ENCODE assay signal across 8 cellular contexts in genomic region chr9:83537331-83538171, GRCh38. TPM values are rescaled to one million over a fixed set of nuclear protein-coding genes. Genes with fewer than 3 reads are reported as not detected.
DNase-seq lines count a peak whose midpoint lies in the region; ATAC-seq, FAIRE-seq and TF ChIP-seq lines count a peak whose summit lies in the region.

No MANE protein-coding gene starts in this region.

- no peak for TF ChIP-seq POLR2A in HCT116 (IDR thresholded peaks at IDR 0.05; ENCODE audit: borderline replicate concordance, extremely low read depth, insufficient read depth, insufficient read length)

- no peaks in the 10 kb centered on the region for H4K20me1 ChIP-seq in HCT116 (ENCODE audit: insufficient read depth)

- peaks cover 7% of the 10 kb centered on the region for H3K4me1 Mint-ChIP-seq in stimulated activated effector memory CD8-positive, alpha-beta T cell treated with anti-CD3 and anti-CD28 coated beads, Interleukin-12 subunit alpha, Interleukin-12 subunit beta, amount 100 ng/mL, for 72 hours
- peaks cover 2% of the 10 kb centered on the region for H3K4me1 Mint-ChIP-seq in activated CD8-positive, alpha-beta memory T cell treated with anti-CD3 and anti-CD28 coated beads, Interleukin-2, amount 10 ng/mL, durations not matched to agents 7 days and 5 days
- H3K4me1 Mint-ChIP-seq in T-helper 2 cell treated with Interferon-gamma antibody and Interleukin-4, amounts not matched to agents 5 μg/mL and 100 μg/mL, for 36 hours (ENCODE audit: low read depth), result no peaks in the 10 kb centered on the region

- H3K9me3 ChIP-seq in HCT116 (ENCODE audit: control insufficient read depth in 1 of 2, insufficient read depth in 1 of 2, low read depth in 1 of 2, low read length in 2 of 2) (no peaks in the 10 kb centered on the region), kidney (ENCODE audit: control insufficient read depth in 1 of 2, low read length in 2 of 2) (no peaks in the 10 kb centered on the region)

- H3K9me2 ChIP-seq in HCT116 (ENCODE audit: insufficient read depth), result no peaks in the 10 kb centered on the region

- H3K4me3 ChIP-seq in HCT116 (replicated peaks in 1 of 2; ENCODE audit: low read depth in 1 of 2, low read length in 2 of 2), result peak overlapping the region; percentile 36 to 57; a peak in 3 of 4 replicates
- peak overlapping the region; percentile 52 for H3K4me3 ChIP-seq in astrocyte of the spinal cord (ENCODE audit: low read depth, low read length)
- H3K4me3 ChIP-seq in kidney (ENCODE audit: low read length in 2 of 2), result peak overlapping the region; percentile 60 to 76

- no peak for FAIRE-seq in kidney (lab: Jason Lieb, UNC)

- no peaks in the 10 kb centered on the region for H3K36me3 Mint-ChIP-seq in stimulated activated effector memory CD8-positive, alpha-beta T cell treated with anti-CD3 and anti-CD28 coated beads, Interleukin-12 subunit alpha, Interleukin-12 subunit beta, amount 100 ng/mL, for 72 hours
- H3K36me3 Mint-ChIP-seq in activated CD8-positive, alpha-beta memory T cell treated with anti-CD3 and anti-CD28 coated beads, Interleukin-2, amount 10 ng/mL, durations not matched to agents 7 days and 5 days, result no peaks in the 10 kb centered on the region
- no peaks in the 10 kb centered on the region for H3K36me3 Mint-ChIP-seq in T-helper 2 cell treated with Interferon-gamma antibody and Interleukin-4, amounts not matched to agents 5 μg/mL and 100 μg/mL, for 36 hours (ENCODE audit: low read depth)

- RAD21 ChIA-PET in HCT116 (lab: Charles Lee; ENCODE audit: low non-redundant PET in 1 of 2, low total read pairs in 2 of 2, uncharacterized antibody in 2 of 2, unreplicated experiment in 2 of 2), result interaction anchor here in 1 of 2 experiments (0.8 kb wide), 1 partner anchor 203 kb away, joined by 3 read pairs; no protein-coding TSS in a partner anchor

- no peak overlapping the region for H3K9ac ChIP-seq in HCT116 (ENCODE audit: low read length)
- H3K9ac ChIP-seq in kidney (ENCODE audit: low read length in 2 of 2), result peak overlapping the region; percentile 42 to 55

- peaks cover 5 to 13% of the 10 kb centered on the region in 2 experiments; a peak in 2 of 4 replicates for H3K4me1 ChIP-seq in HCT116 (ENCODE audit: control insufficient read depth in 1 of 2, insufficient read depth in 2 of 2, low read length in 2 of 2)
- peaks cover 4 to 5% of the 10 kb centered on the region in 2 donors for H3K4me1 ChIP-seq in kidney (ENCODE audit: control insufficient read depth in 1 of 2, insufficient read depth in 1 of 2, low read depth in 1 of 2, low read length in 2 of 2)

- peaks cover 54% of the 10 kb centered on the region for H3K27me3 Mint-ChIP-seq in activated CD8-positive, alpha-beta memory T cell treated with anti-CD3 and anti-CD28 coated beads, Interleukin-2, amount 10 ng/mL, durations not matched to agents 7 days and 5 days
- H3K27me3 Mint-ChIP-seq in T-helper 2 cell treated with Interferon-gamma antibody and Interleukin-4, amounts not matched to agents 5 μg/mL and 100 μg/mL, for 36 hours (ENCODE audit: low read depth), result peaks cover 56% of the 10 kb centered on the region

- H3K36me3 ChIP-seq in HCT116 (ENCODE audit: control insufficient read depth in 1 of 2, insufficient read depth in 2 of 2, low read length in 2 of 2) (no peaks in the 10 kb centered on the region), kidney (ENCODE audit: control insufficient read depth in 1 of 2, insufficient read depth in 2 of 2, low read length in 2 of 2) (no peaks in the 10 kb centered on the region)

- H3K27ac Mint-ChIP-seq in stimulated activated effector memory CD8-positive, alpha-beta T cell treated with anti-CD3 and anti-CD28 coated beads, Interleukin-12 subunit alpha, Interleukin-12 subunit beta, amount 100 ng/mL, for 72 hours, result no peak overlapping the region
- H3K27ac Mint-ChIP-seq in activated CD8-positive, alpha-beta memory T cell treated with anti-CD3 and anti-CD28 coated beads, Interleukin-2, amount 10 ng/mL, durations not matched to agents 7 days and 5 days, result no peak overlapping the region
- no peak overlapping the region for H3K27ac Mint-ChIP-seq in T-helper 2 cell treated with Interferon-gamma antibody and Interleukin-4, amounts not matched to agents 5 μg/mL and 100 μg/mL, for 36 hours

- no TSS peak for BruUV-seq in HCT116 (replicated peaks; lab: Mats Ljungman, UMichigan)

- H2AFZ ChIP-seq in HCT116 (ENCODE audit: low read depth, low read length, poor library complexity, severe bottlenecking), result no peak overlapping the region

- H3K4me2 ChIP-seq in HCT116 (ENCODE audit: low read length), result peak overlapping the region; percentile 76

- no peak for DNase-seq in HCT116 (ENCODE audit: low read depth, low spot score)
- DNase-seq in astrocyte of the spinal cord (ENCODE audit: low read depth, low spot score), result peak; percentile 47
- peak; percentile 64 for DNase-seq in kidney
- DNase-seq in stimulated activated effector memory CD8-positive, alpha-beta T cell treated with anti-CD3 and anti-CD28 coated beads, Interleukin-12 subunit alpha, Interleukin-12 subunit beta, amount 100 ng/mL, for 72 hours (ENCODE audit: low spot score in 2 of 2), result no peak
- no peak for DNase-seq in activated CD8-positive, alpha-beta memory T cell treated with anti-CD3 and anti-CD28 coated beads, Interleukin-2, amount 10 ng/mL, durations not matched to agents 7 days and 5 days
- no peak for DNase-seq in T-helper 2 cell treated with Interferon-gamma antibody and Interleukin-4, amounts not matched to agents 5 μg/mL and 100 μg/mL, for 36 hours (ENCODE audit: low spot score)
- DNase-seq in epidermal melanocyte (ENCODE audit: insufficient read length, low spot score), result no peak

- CTCF ChIA-PET in HCT116 (lab: Charles Lee), result interaction anchor here (2.4 kb wide), 1 partner anchor 203 kb away, joined by 16 read pairs; no protein-coding TSS in a partner anchor
- CTCF ChIA-PET in activated CD8-positive, alpha-beta memory T cell treated with anti-CD3 and anti-CD28 coated beads, Interleukin-2, amount 10 ng/mL, durations not matched to agents 7 days and 5 days (lab: Charles Lee), result interaction anchor here (0.9 kb wide), 1 partner anchor 21 kb away, joined by 5 read pairs; no protein-coding TSS in a partner anchor

- no peak overlapping the region for H3K4me3 Mint-ChIP-seq in stimulated activated effector memory CD8-positive, alpha-beta T cell treated with anti-CD3 and anti-CD28 coated beads, Interleukin-12 subunit alpha, Interleukin-12 subunit beta, amount 100 ng/mL, for 72 hours
- no peak overlapping the region for H3K4me3 Mint-ChIP-seq in activated CD8-positive, alpha-beta memory T cell treated with anti-CD3 and anti-CD28 coated beads, Interleukin-2, amount 10 ng/mL, durations not matched to agents 7 days and 5 days
- H3K4me3 Mint-ChIP-seq in T-helper 2 cell treated with Interferon-gamma antibody and Interleukin-4, amounts not matched to agents 5 μg/mL and 100 μg/mL, for 36 hours, result no peak overlapping the region

- peaks cover 5% of the 10 kb centered on the region; the same call in 1 of the 2 replicates for H3K27me3 ChIP-seq in HCT116 (ENCODE audit: insufficient read depth, low read length)

- peak overlapping the region; percentile 37; the same call in 1 of the 2 replicates for H3K27ac ChIP-seq in HCT116 (ENCODE audit: low read depth, low read length)
- peak overlapping the region; percentile 71 to 87 for H3K27ac ChIP-seq in kidney (ENCODE audit: low read depth in 2 of 2, low read length in 2 of 2)

- POLR2A ChIA-PET in HCT116 (lab: Charles Lee), result no interaction called here

- TF ChIP-seq CTCF in HCT116 (IDR thresholded peaks at IDR 0.05 in 2 of 3, conservative IDR thresholded peaks at IDR 0.05 in 1 of 3; ENCODE audit: borderline replicate concordance in 1 of 3, insufficient read depth in 1 of 3, low read depth in 2 of 3, low read length in 2 of 3), result no peak
- no peak for TF ChIP-seq CTCF in astrocyte of the spinal cord (IDR thresholded peaks at IDR 0.05; ENCODE audit: low read depth, low read length)
- no peak for TF ChIP-seq CTCF in kidney (IDR thresholded peaks at IDR 0.05; ENCODE audit: borderline replicate concordance, extremely low read depth, insufficient read depth)

- H3K79me2 ChIP-seq in HCT116 (ENCODE audit: insufficient read depth, low read length), result no peaks in the 10 kb centered on the region

- in situ Hi-C loops in astrocyte of the spinal cord (cut with HindIII; ENCODE audit: low sequenced_read_pairs), result no loop called here

- H3K9me3 Mint-ChIP-seq in stimulated activated effector memory CD8-positive, alpha-beta T cell treated with anti-CD3 and anti-CD28 coated beads, Interleukin-12 subunit alpha, Interleukin-12 subunit beta, amount 100 ng/mL, for 72 hours, result no peaks in the 10 kb centered on the region
- H3K9me3 Mint-ChIP-seq in activated CD8-positive, alpha-beta memory T cell treated with anti-CD3 and anti-CD28 coated beads, Interleukin-2, amount 10 ng/mL, durations not matched to agents 7 days and 5 days (ENCODE audit: low read depth), result no peaks in the 10 kb centered on the region
- H3K9me3 Mint-ChIP-seq in T-helper 2 cell treated with Interferon-gamma antibody and Interleukin-4, amounts not matched to agents 5 μg/mL and 100 μg/mL, for 36 hours, result no peaks in the 10 kb centered on the region

- ATAC-seq in HCT116 (no peak), HG02610 (IDR thresholded peaks at IDR 0.05; ENCODE audit: unreplicated experiment) (no peak)
- peak; percentile 19 for ATAC-seq in stimulated activated effector memory CD8-positive, alpha-beta T cell treated with anti-CD3 and anti-CD28 coated beads, Interleukin-12 subunit alpha, Interleukin-12 subunit beta, amount 100 ng/mL, for 72 hours
- ATAC-seq in activated CD8-positive, alpha-beta memory T cell treated with anti-CD3 and anti-CD28 coated beads, Interleukin-2, amount 10 ng/mL, durations not matched to agents 7 days and 5 days, result no peak

- intact Hi-C loops in HCT116 (cut with micrococcal nuclease) (no loop called here), kidney (cut with DNase I) (no loop called here)

- TF ChIP-seq RAD21 in HCT116 (IDR thresholded peaks at IDR 0.05; ENCODE audit: low read depth), result no peak

TF ChIP-seq in HCT116, 20 proteins besides CTCF, POLR2A, EP300 and RAD21 (continues in another document):
- TF ChIP-seq YY1 (IDR thresholded peaks at IDR 0.05; ENCODE audit: extremely low read depth, insufficient replicate concordance, low read depth, low read length) (no peak), ATF3 (IDR thresholded peaks at IDR 0.05) (no peak), SP1 (IDR thresholded peaks at IDR 0.05; ENCODE audit: low read depth) (no peak), ELF1 (IDR thresholded peaks at IDR 0.05; ENCODE audit: borderline replicate concordance, low read depth) (no peak)
- TF ChIP-seq, protein P1, sequence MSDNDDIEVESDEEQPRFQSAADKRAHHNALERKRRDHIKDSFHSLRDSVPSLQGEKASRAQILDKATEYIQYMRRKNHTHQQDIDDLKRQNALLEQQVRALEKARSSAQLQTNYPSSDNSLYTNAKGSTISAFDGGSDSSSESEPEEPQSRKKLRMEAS (IDR thresholded peaks at IDR 0.05), result no peak

RNA-seq across cellular contexts. Expression of gene FRMD3, which starts 0.7 kb away (rescaled TPM):
- total RNA-seq in HCT116 (2021; ENCODE audit: unreplicated experiment) (0.89 TPM), kidney (11.0 TPM)
- 0.12 and 0.23 TPM in 2 replicates for polyA plus RNA-seq in HCT116 (2012)
- polyA plus RNA-seq in kidney (ENCODE audit: insufficient read depth, low read depth, low replicate concordance), result 9.9 TPM
- total RNA-seq in activated CD8-positive, alpha-beta memory T cell treated with anti-CD3 and anti-CD28 coated beads, Interleukin-2, amount 10 ng/mL, durations not matched to agents 7 days and 5 days, result under 1 TPM; 0.33 to 0.82 TPM

Comparison
In these comparisons a context has a peak if more than half of its experiments do, and no peak if none do; other contexts are left out.
1. DNase-seq: peak in astrocyte of the spinal cord (single experiment) and kidney (single experiment); none in HCT116 (single experiment), stimulated activated effector memory CD8-positive, alpha-beta T cell treated with anti-CD3 and anti-CD28 coated beads, Interleukin-12 subunit alpha, Interleukin-12 subunit beta, amount 100 ng/mL, for 72 hours (0 of 2), activated CD8-positive, alpha-beta memory T cell treated with anti-CD3 and anti-CD28 coated beads, Interleukin-2, amount 10 ng/mL, durations not matched to agents 7 days and 5 days (single experiment), T-helper 2 cell treated with Interferon-gamma antibody and Interleukin-4, amounts not matched to agents 5 μg/mL and 100 μg/mL, for 36 hours (single experiment) and epidermal melanocyte (single experiment).
2. Peak in every context shown above with its lines, with median percentiles within 50 percentile points of each other: H3K4me3 ChIP-seq.